In genomic region chr3:89268059-89268458, GRCh38 we compare ENCODE assay signal across 18 cellular contexts.
DNase-seq lines count a peak whose midpoint lies in the region; FAIRE-seq and TF ChIP-seq lines count a peak whose summit lies in the region.
"Had no signal": no experiment of that assay in that cellular context is flagged by ENCODE, and none has a peak within 500 bp of the region (broad histone marks: within the 10 kb centered on the region; RNA-seq: fewer than 3 reads in every experiment).

No MANE protein-coding gene starts in this region.

- no peaks in the 10 kb centered on the region for H3K36me3 ChIP-seq in HEK293 (ENCODE audit: control insufficient read depth in 2 of 2, insufficient read depth in 1 of 2, low read length in 2 of 2)
- H3K36me3 ChIP-seq in astrocyte (ENCODE audit: insufficient read depth, low read length), result no peaks in the 10 kb centered on the region

- no peaks in the 10 kb centered on the region for H3K27me3 ChIP-seq in astrocyte (ENCODE audit: insufficient read depth, low read length)

- H3K9me3 Mint-ChIP-seq in astrocyte (ENCODE audit: unreplicated experiment), result no peaks in the 10 kb centered on the region
- H3K9me3 Mint-ChIP-seq in activated CD4-positive, alpha-beta T cell treated with anti-CD3 and anti-CD28 coated beads, Interleukin-2, amount 10 ng/mL, durations not matched to agents 7 days and 5 days, result no peaks in the 10 kb centered on the region

- no peak overlapping the region for H3K4me2 ChIP-seq in astrocyte (ENCODE audit: low read length)

- peak; percentile 27 for DNase-seq in OCI-M1 (lab: John Stamatoyannopoulos, UW)
- peak; percentile 14 for DNase-seq in astrocyte (ENCODE audit: low read depth)
- DNase-seq in myocyte (ENCODE audit: low read depth), result peak; percentile 40
- DNase-seq in SKM-1 treated with dmso at 0.1 percent for 144 hours (lab: John Stamatoyannopoulos, UW; ENCODE audit: unreplicated experiment), result no peak
- DNase-seq in ACHN, result no peak
- DNase-seq in epidermal melanocyte (ENCODE audit: insufficient read length, low spot score), result no peak
- no peak for DNase-seq in activated CD4-positive, alpha-beta T cell treated with anti-CD3 and anti-CD28 coated beads, Interleukin-2, amount 10 ng/mL, durations not matched to agents 7 days and 5 days
- DNase-seq: C1 segment of cervical spinal cord; Calu3; CD4-positive, alpha-beta T cell; DND-41; GDM1 had no signal

- H3K4me3 ChIP-seq in HEK293 (ENCODE audit: low read depth, low read length) (no peak overlapping the region), astrocyte (ENCODE audit: insufficient read depth, low read depth, low read length) (no peak overlapping the region)

- POLR2A ChIA-PET in HEK293 (lab: Yijun Ruan, JAX), result no interaction called here
- POLR2A ChIA-PET in activated CD4-positive, alpha-beta T cell treated with anti-CD3 and anti-CD28 coated beads, Interleukin-2, amount 10 ng/mL, durations not matched to agents 7 days and 5 days (lab: Charles Lee), result no interaction called here

- H3K4me3 Mint-ChIP-seq in astrocyte (ENCODE audit: unreplicated experiment), result no peak overlapping the region
- H3K4me3 Mint-ChIP-seq in activated CD4-positive, alpha-beta T cell treated with anti-CD3 and anti-CD28 coated beads, Interleukin-2, amount 10 ng/mL, durations not matched to agents 7 days and 5 days, result no peak overlapping the region
- H3K4me3 Mint-ChIP-seq: B cell; CD4-positive, alpha-beta T cell had no signal

- no peak overlapping the region for H3K27ac Mint-ChIP-seq in astrocyte (ENCODE audit: unreplicated experiment)
- no peak overlapping the region for H3K27ac Mint-ChIP-seq in activated CD4-positive, alpha-beta T cell treated with anti-CD3 and anti-CD28 coated beads, Interleukin-2, amount 10 ng/mL, durations not matched to agents 7 days and 5 days
- H3K27ac Mint-ChIP-seq: B cell; CD4-positive, alpha-beta T cell had no signal

- H4K20me1 ChIP-seq in astrocyte (ENCODE audit: insufficient read depth, low read length), result no peaks in the 10 kb centered on the region

- CTCF ChIA-PET in HEK293 (lab: Yijun Ruan, JAX), result no interaction called here
- CTCF ChIA-PET in activated CD4-positive, alpha-beta T cell treated with anti-CD3 and anti-CD28 coated beads, Interleukin-2, amount 10 ng/mL, durations not matched to agents 7 days and 5 days (lab: Charles Lee), result no interaction called here

- no peaks in the 10 kb centered on the region for H3K79me2 ChIP-seq in astrocyte (ENCODE audit: insufficient read depth, low read length)

- H3K4me1 ChIP-seq in HEK293 (ENCODE audit: control insufficient read depth, insufficient read depth, low read length) (peaks cover 12% of the 10 kb centered on the region), astrocyte (ENCODE audit: insufficient read depth, low read length) (no peaks in the 10 kb centered on the region)

- in situ Hi-C loops in ACHN (cut with HindIII; ENCODE audit: low pct_ligation_motif_present, low pct_unique_long_range_greater_than_20kb, low sequenced_read_pairs), result no loop called here

- H3K4me1 Mint-ChIP-seq in astrocyte (ENCODE audit: low read depth, unreplicated experiment), result no peaks in the 10 kb centered on the region
- H3K4me1 Mint-ChIP-seq in activated CD4-positive, alpha-beta T cell treated with anti-CD3 and anti-CD28 coated beads, Interleukin-2, amount 10 ng/mL, durations not matched to agents 7 days and 5 days, result no peaks in the 10 kb centered on the region
- H3K4me1 Mint-ChIP-seq: B cell had no signal

- H3K9me3 ChIP-seq in HEK293 (ENCODE audit: control insufficient read depth, insufficient read depth, low read depth, low read length), result no peaks in the 10 kb centered on the region
- H3K9me3 ChIP-seq in astrocyte (ENCODE audit: insufficient read depth, low read depth, low read length), result no peaks in the 10 kb centered on the region

- TF ChIP-seq CTCF in HEK293 (tag by site-specific recombination; IDR thresholded peaks at IDR 0.05) (no peak), astrocyte (IDR thresholded peaks at IDR 0.05; ENCODE audit: insufficient read depth, low read depth, low read length) (no peak)

- FAIRE-seq in astrocyte (lab: Jason Lieb, UNC), result no peak
- FAIRE-seq: GM12892, GM19239, H54 had no signal

- H2AFZ ChIP-seq in astrocyte (ENCODE audit: low read depth, low read length), result no peak overlapping the region

- H3K36me3 Mint-ChIP-seq in astrocyte (ENCODE audit: low read depth, unreplicated experiment), result no peaks in the 10 kb centered on the region
- no peaks in the 10 kb centered on the region for H3K36me3 Mint-ChIP-seq in activated CD4-positive, alpha-beta T cell treated with anti-CD3 and anti-CD28 coated beads, Interleukin-2, amount 10 ng/mL, durations not matched to agents 7 days and 5 days (ENCODE audit: low read depth)

- H3K27ac ChIP-seq in HEK293 (ENCODE audit: extremely low read depth, low read depth, low read length) (no peak overlapping the region), astrocyte (ENCODE audit: low read depth, low read length) (no peak overlapping the region)
- H3K27ac ChIP-seq: HL-60 had no signal

- no peak overlapping the region for H3K9ac ChIP-seq in astrocyte (ENCODE audit: low read length)

- H3K27me3 Mint-ChIP-seq in astrocyte (ENCODE audit: low read depth, unreplicated experiment), result no peaks in the 10 kb centered on the region
- no peaks in the 10 kb centered on the region for H3K27me3 Mint-ChIP-seq in activated CD4-positive, alpha-beta T cell treated with anti-CD3 and anti-CD28 coated beads, Interleukin-2, amount 10 ng/mL, durations not matched to agents 7 days and 5 days
- H3K27me3 Mint-ChIP-seq: B cell; CD4-positive, alpha-beta T cell had no signal

TF ChIP-seq in HEK293, 187 proteins besides CTCF, POLR2A, EP300 and RAD21 (continues in another document):
- peak; percentile 92 for TF ChIP-seq PRDM4 (tag by site-specific recombination; IDR thresholded peaks at IDR 0.05)
- no peak for TF ChIP-seq ZNF777 (tag by site-specific recombination; IDR thresholded peaks at IDR 0.05; ENCODE audit: borderline replicate concordance)
- TF ChIP-seq MZF1 (tag by site-specific recombination; IDR thresholded peaks at IDR 0.05; ENCODE audit: borderline replicate concordance), result peak; percentile 44; the same call in 1 of the 2 replicates
- no peak for TF ChIP-seq ZNF112 (tag by site-specific recombination; IDR thresholded peaks at IDR 0.05)
- TF ChIP-seq TCF7L2 (IDR thresholded peaks at IDR 0.05; ENCODE audit: borderline replicate concordance, low read depth, low read length), result no peak
- no peak for TF ChIP-seq ZNF645 (tag by site-specific recombination; IDR thresholded peaks at IDR 0.05)
- TF ChIP-seq ZNF488 (tag by site-specific recombination; IDR thresholded peaks at IDR 0.05), result no peak
- TF ChIP-seq ZNF148 (tag by site-specific recombination; IDR thresholded peaks at IDR 0.05; ENCODE audit: borderline replicate concordance), result no peak

Comparison
In these comparisons a context has a peak if more than half of its experiments do, and no peak if none do; other contexts are left out.
1. DNase-seq: peak in OCI-M1 (single experiment), astrocyte (single experiment) and myocyte (single experiment); none in SKM-1 treated with dmso at 0.1 percent for 144 hours (single experiment), ACHN (single experiment), epidermal melanocyte (single experiment) and activated CD4-positive, alpha-beta T cell treated with anti-CD3 and anti-CD28 coated beads, Interleukin-2, amount 10 ng/mL, durations not matched to agents 7 days and 5 days (single experiment).